10 cellular contexts compared by ENCODE assay signal in the genomic region with DNA sequence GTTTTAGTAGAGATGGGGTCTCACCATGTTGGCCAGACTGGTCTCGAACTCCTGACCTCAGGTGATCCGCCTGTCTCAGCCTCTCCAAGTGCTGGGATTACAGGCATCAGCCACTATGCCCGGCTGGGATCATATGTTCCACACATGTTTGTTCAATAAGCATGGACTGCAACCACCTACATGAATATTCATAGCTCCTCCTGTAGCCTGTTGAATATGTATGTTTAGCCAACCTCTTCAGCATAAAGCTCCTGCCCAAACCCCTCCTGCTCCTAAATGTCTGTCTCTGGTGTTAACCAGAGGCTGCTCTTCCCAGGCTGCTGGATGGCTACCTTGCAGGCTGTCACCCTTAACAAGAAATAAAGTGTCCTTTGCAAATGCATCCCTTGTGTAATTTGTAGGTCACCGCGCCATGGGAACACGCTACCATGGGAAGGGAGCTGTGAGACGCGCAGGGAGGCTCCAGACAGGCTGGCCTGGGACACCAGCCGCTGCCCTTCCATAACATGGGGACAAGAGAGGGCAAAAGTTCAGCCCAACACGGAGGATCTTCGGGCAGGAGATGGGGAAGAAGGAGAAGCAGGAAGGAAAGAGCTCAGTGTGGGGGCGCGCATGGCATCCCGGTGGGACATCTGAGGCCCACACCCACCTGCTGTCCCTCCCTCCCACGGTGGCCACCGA. TPM values are rescaled to one million over a fixed set of nuclear protein-coding genes. Genes with fewer than 3 reads are reported as not detected.
DNase-seq lines count a peak whose midpoint lies in the region; ATAC-seq and TF ChIP-seq lines count a peak whose summit lies in the region.
"Not testable (repeated sequence)": the region's sequence is repeated elsewhere in the genome, so short reads cannot be mapped to it uniquely, and the experiment has no call there.
"Had no signal": no experiment of that assay in that cellular context is flagged by ENCODE, and none has a peak within 500 bp of the region (broad histone marks: within the 10 kb centered on the region; RNA-seq: fewer than 3 reads in every experiment).

No MANE protein-coding gene starts in this region.

- H2AK5ac ChIP-seq in neuronal stem cell (ENCODE audit: low read depth, low read length), result not testable (repeated sequence)

- not testable (repeated sequence) for H3K36me3 ChIP-seq in GM23338 (ENCODE audit: insufficient read depth); iPS-15b (ENCODE audit: control insufficient read depth, insufficient read depth, low read length); neuronal stem cell (replicated peaks in 1 of 2; ENCODE audit: control insufficient read depth in 2 of 2, insufficient read depth in 2 of 2, low read length in 2 of 2); thoracic aorta
- H3K36me3 ChIP-seq in effector memory CD4-positive, alpha-beta T cell (ENCODE audit: control insufficient read depth, insufficient read depth, low read length), result peaks cover 15% of the 10 kb centered on the region

- peak overlapping the region; percentile 16 for H2BK12ac ChIP-seq in neuronal stem cell (ENCODE audit: low read length)

- peak overlapping the region; percentile 90 for H3K27ac Mint-ChIP-seq in GM23338
- H3K27ac Mint-ChIP-seq in activated T-cell treated with anti-CD3 and anti-CD28 coated beads, Interleukin-2, amount 50 U/mL, for 72 hours, result peak overlapping the region; percentile 92

- not testable (repeated sequence) for H2AFZ ChIP-seq in GM23338
- H2AFZ ChIP-seq in neuronal stem cell (ENCODE audit: low read length), result peak overlapping the region; percentile 79

- no CpG with 5 or more reads among the region's 16 CpGs for WGBS in neuronal stem cell (ENCODE audit: extremely low coverage in 2 of 2, insufficient read length in 2 of 2, insufficient replicate concordance in 1 of 2), 2 donors

- H4K8ac ChIP-seq in neuronal stem cell (ENCODE audit: low read depth, low read length), result peak overlapping the region; percentile 3

- not testable (repeated sequence) for H3K27me3 ChIP-seq in GM23338 (ENCODE audit: insufficient read depth); effector memory CD4-positive, alpha-beta T cell (replicated peaks; ENCODE audit: control insufficient read depth, insufficient read depth, low read length, poor library complexity, severe bottlenecking); iPS-15b (ENCODE audit: control insufficient read depth, insufficient read depth, low read length); neuronal stem cell (ENCODE audit: control insufficient read depth in 3 of 3, insufficient read depth in 3 of 3, low read depth in 1 of 3, low read length in 3 of 3); thoracic aorta (replicated peaks; ENCODE audit: insufficient read depth)

- H2BK15ac ChIP-seq in neuronal stem cell (ENCODE audit: low read length), result not testable (repeated sequence)

- H3K9me2 ChIP-seq in GM23338 (ENCODE audit: insufficient read depth), result not testable (repeated sequence)

- not testable (repeated sequence) for H3K9ac ChIP-seq in iPS-15b (ENCODE audit: low read depth, low read length); neuronal stem cell (ENCODE audit: low read depth, low read length, poor library complexity)

- H3K9me3 ChIP-seq in effector memory CD4-positive, alpha-beta T cell (ENCODE audit: control insufficient read depth, low read length); iPS-15b (ENCODE audit: control insufficient read depth, insufficient read depth, low read length); neuronal stem cell (replicated peaks in 1 of 2; ENCODE audit: control insufficient read depth in 2 of 2, insufficient read depth in 1 of 2, low read depth in 1 of 2, low read length in 2 of 2); thoracic aorta: not testable (repeated sequence)

- not testable (repeated sequence) for H2BK120ac ChIP-seq in neuronal stem cell (ENCODE audit: low read depth, low read length)

- peaks cover 12% of the 10 kb centered on the region; the same call in 1 of the 2 replicates for H3F3A ChIP-seq in GM23338 (replicated peaks; ENCODE audit: low read depth)

- H3K4me1 ChIP-seq in GM23338 (ENCODE audit: insufficient read depth), result peaks cover 51% of the 10 kb centered on the region
- peaks cover 33% of the 10 kb centered on the region for H3K4me1 ChIP-seq in effector memory CD4-positive, alpha-beta T cell (ENCODE audit: control insufficient read depth, insufficient read depth, low read length, poor library complexity, severe bottlenecking)
- H3K4me1 ChIP-seq in iPS-15b (ENCODE audit: control insufficient read depth, insufficient read depth, low read length), result peaks cover 19% of the 10 kb centered on the region
- H3K4me1 ChIP-seq in neuronal stem cell (ENCODE audit: control insufficient read depth in 2 of 2, insufficient read depth in 1 of 2, low read depth in 1 of 2, low read length in 2 of 2), result peaks cover 10 to 18% of the 10 kb centered on the region in 2 donors
- peaks cover 6 to 11% of the 10 kb centered on the region in 2 donors for H3K4me1 ChIP-seq in thoracic aorta (ENCODE audit: control insufficient read depth in 1 of 2, low read depth in 2 of 2)

- peaks cover 63% of the 10 kb centered on the region for H3K4me1 Mint-ChIP-seq in GM23338
- peaks cover 76% of the 10 kb centered on the region for H3K4me1 Mint-ChIP-seq in activated T-cell treated with anti-CD3 and anti-CD28 coated beads, Interleukin-2, amount 50 U/mL, for 72 hours (ENCODE audit: low read depth)

- peaks cover 17% of the 10 kb centered on the region for H3K79me2 ChIP-seq in GM23338 (replicated peaks; ENCODE audit: insufficient read depth)

- not testable (repeated sequence) for H4K20me1 ChIP-seq in GM23338 (replicated peaks; ENCODE audit: insufficient read depth)

- not testable (repeated sequence) for H3K4ac ChIP-seq in neuronal stem cell (ENCODE audit: low read length)

- H3K27me3 Mint-ChIP-seq in GM23338 (ENCODE audit: insufficient read depth, low read depth, poor library complexity), result peaks cover 22% of the 10 kb centered on the region
- H3K27me3 Mint-ChIP-seq in activated T-cell treated with anti-CD3 and anti-CD28 coated beads, Interleukin-2, amount 50 U/mL, for 72 hours (ENCODE audit: low read depth), result not testable (repeated sequence)

- H3K79me1 ChIP-seq in neuronal stem cell (ENCODE audit: low read depth, low read length), result not testable (repeated sequence)

- H3K4me3 ChIP-seq in GM23338 (peak overlapping the region; percentile 41), iPS-15b (ENCODE audit: low read depth, low read length) (peak overlapping the region; percentile 27), thoracic aorta (peak overlapping the region; percentile 69)
- H3K4me3 ChIP-seq in effector memory CD4-positive, alpha-beta T cell (ENCODE audit: insufficient read depth, low read depth, low read length, poor library complexity, severe bottlenecking); neuronal stem cell (ENCODE audit: low read length in 2 of 2): not testable (repeated sequence)

- peak; percentile 22 for DNase-seq in DMS153 (lab: John Stamatoyannopoulos, UW)
- DNase-seq in GM23338 (ENCODE audit: low spot score), result peak; percentile 51
- peak; percentile 52 for DNase-seq in NCI-H526 treated with DMSO at 0.1 percent for 48 hours (lab: John Stamatoyannopoulos, UW)
- DNase-seq in activated T-cell treated with anti-CD3 and anti-CD28 coated beads, Interleukin-2, amount 50 U/mL, for 72 hours; effector memory CD4-positive, alpha-beta T cell; neuronal stem cell (ENCODE audit: low spot score); thoracic aorta (ENCODE audit: low spot score): not testable (repeated sequence)

- peak overlapping the region; percentile 29 for H2BK5ac ChIP-seq in neuronal stem cell (ENCODE audit: low read length)

- peaks cover 28% of the 10 kb centered on the region for H3K36me3 Mint-ChIP-seq in GM23338 (ENCODE audit: low read depth)
- peaks cover 6 to 23% of the 10 kb centered on the region in 2 donors for H3K36me3 Mint-ChIP-seq in activated T-cell treated with anti-CD3 and anti-CD28 coated beads, Interleukin-2, amount 50 U/mL, for 72 hours (ENCODE audit: insufficient read depth in 2 of 2)

- H3K27ac ChIP-seq in GM23338 (ENCODE audit: low read depth), result peak overlapping the region; percentile 91
- peak overlapping the region; percentile 45 for H3K27ac ChIP-seq in effector memory CD4-positive, alpha-beta T cell (ENCODE audit: insufficient read depth, low read length, poor library complexity, severe bottlenecking)
- not testable (repeated sequence) for H3K27ac ChIP-seq in neuronal stem cell (replicated peaks; ENCODE audit: low read length)
- peak overlapping the region in 1 of 2 donors; percentile 38 for H3K27ac ChIP-seq in thoracic aorta

- not testable (repeated sequence) for H3K14ac ChIP-seq in neuronal stem cell (ENCODE audit: low read length)

- H3K9me3 Mint-ChIP-seq in GM23338; activated T-cell treated with anti-CD3 and anti-CD28 coated beads, Interleukin-2, amount 50 U/mL, for 72 hours: not testable (repeated sequence)

- peak overlapping the region; percentile 90 for H3K18ac ChIP-seq in neuronal stem cell (ENCODE audit: low read length)

- H3K4me3 Mint-ChIP-seq in GM23338, result peak overlapping the region; percentile 70
- H3K4me3 Mint-ChIP-seq in activated T-cell treated with anti-CD3 and anti-CD28 coated beads, Interleukin-2, amount 50 U/mL, for 72 hours, result peak overlapping the region; percentile 96 to 97

- H4K91ac ChIP-seq in neuronal stem cell (ENCODE audit: low read depth, low read length, poor library complexity), result not testable (repeated sequence)

- TF ChIP-seq CTCF in GM23338 (conservative IDR thresholded peaks at IDR 0.05; ENCODE audit: low read depth in 2 of 2); thoracic aorta (IDR thresholded peaks at IDR 0.05): not testable (repeated sequence)

- ATAC-seq in GM23338, result peak; percentile 6
- not testable (repeated sequence) for ATAC-seq in activated T-cell treated with anti-CD3 and anti-CD28 coated beads, Interleukin-2, amount 50 U/mL, for 72 hours (replicated peaks in 1 of 2); thoracic aorta (ENCODE audit: insufficient number of reproducible peaks, low FRiP score, low read depth)

- H3K4me2 ChIP-seq in GM23338 (peak overlapping the region; percentile 76), neuronal stem cell (ENCODE audit: insufficient read depth, low read length, poor library complexity, severe bottlenecking) (peak overlapping the region; percentile 33)

- not testable (repeated sequence) for H3K23ac ChIP-seq in neuronal stem cell (ENCODE audit: low read depth, low read length, poor library complexity)

RNA-seq across cellular contexts. Expression of gene APOBEC3D, which starts 0.8 kb away (rescaled TPM):
- total RNA-seq in GM23338 (2014; rRNA removed; shearing (Covaris generic)), result 3.4 and 4.3 TPM in 2 replicates
- polyA plus RNA-seq in GM23338 (2016; fragmentation: Nextera tagmentation; extraction: Ambion mirVana), result 6.7 and 9.4 TPM in 2 replicates
- 10 to 100 TPM; 33.9 to 43.0 TPM for total RNA-seq in activated T-cell treated with anti-CD3 and anti-CD28 coated beads, Interleukin-2, amount 50 U/mL, for 72 hours
- 1.2 TPM for polyA plus RNA-seq in neuronal stem cell (2013, experiment 1 of 2)
- polyA plus RNA-seq in neuronal stem cell (2013, experiment 2 of 2), result 1.2 TPM
- total RNA-seq in thoracic aorta, result 1 to 10 TPM; 1.4 to 1.8 TPM

RNA-seq across cellular contexts. Expression of gene APOBEC3C, which starts 6.1 kb away (rescaled TPM):
- 5.0 and 7.0 TPM in 2 replicates for total RNA-seq in GM23338 (2014; rRNA removed; shearing (Covaris generic))
- polyA plus RNA-seq in GM23338 (2016; fragmentation: Nextera tagmentation; extraction: Ambion mirVana), result 49.2 and 49.3 TPM in 2 replicates
- total RNA-seq in activated T-cell treated with anti-CD3 and anti-CD28 coated beads, Interleukin-2, amount 50 U/mL, for 72 hours, result 100 to 1,000 TPM; 143 to 147 TPM
- polyA plus RNA-seq in neuronal stem cell (2013, experiment 1 of 2), result 18.7 TPM
- polyA plus RNA-seq in neuronal stem cell (2013, experiment 2 of 2), result 20.6 TPM
- 10 to 100 TPM in 1 of 2 donors, 1 to 10 TPM in 1; 5.5 to 22.3 TPM for total RNA-seq in thoracic aorta
- total RNA-seq: frontal cortex had no signal

RNA-seq across cellular contexts. Expression of gene APOBEC3F, which starts 20.6 kb away (rescaled TPM):
- total RNA-seq in GM23338 (2014; rRNA removed; shearing (Covaris generic)), result 3.4 and 4.7 TPM in 2 replicates
- 3.4 and 3.5 TPM in 2 replicates for polyA plus RNA-seq in GM23338 (2016; fragmentation: Nextera tagmentation; extraction: Ambion mirVana)
- 10 to 100 TPM; 44.8 to 49.0 TPM for total RNA-seq in activated T-cell treated with anti-CD3 and anti-CD28 coated beads, Interleukin-2, amount 50 U/mL, for 72 hours
- 3.5 TPM for polyA plus RNA-seq in neuronal stem cell (2013, experiment 1 of 2)
- 3.9 TPM for polyA plus RNA-seq in neuronal stem cell (2013, experiment 2 of 2)
- under 1 TPM; 0.49 to 0.95 TPM for total RNA-seq in thoracic aorta

RNA-seq across cellular contexts. Expression of gene APOBEC3B, which starts 38.0 kb away (rescaled TPM):
- 5.9 and 7.0 TPM in 2 replicates for total RNA-seq in GM23338 (2014; rRNA removed; shearing (Covaris generic))
- 9.2 and 11.8 TPM in 2 replicates for polyA plus RNA-seq in GM23338 (2016; fragmentation: Nextera tagmentation; extraction: Ambion mirVana)
- total RNA-seq in activated T-cell treated with anti-CD3 and anti-CD28 coated beads, Interleukin-2, amount 50 U/mL, for 72 hours, result 10 to 100 TPM; 27.1 to 44.7 TPM
- polyA plus RNA-seq in neuronal stem cell (2013, experiment 1 of 2), result 2.9 TPM
- polyA plus RNA-seq in neuronal stem cell (2013, experiment 2 of 2), result 2.8 TPM
- total RNA-seq in thoracic aorta, result under 1 TPM in 1 of 2 donors, not detected in 1; 0.42 TPM
- total RNA-seq: frontal cortex, temporal lobe had no signal

RNA-seq across cellular contexts. Expression of gene APOBEC3G, which starts 57.0 kb away (rescaled TPM):
- 2.6 and 3.3 TPM in 2 replicates for total RNA-seq in GM23338 (2014; rRNA removed; shearing (Covaris generic))
- 1.8 and 2.1 TPM in 2 replicates for polyA plus RNA-seq in GM23338 (2016; fragmentation: Nextera tagmentation; extraction: Ambion mirVana)
- total RNA-seq in activated T-cell treated with anti-CD3 and anti-CD28 coated beads, Interleukin-2, amount 50 U/mL, for 72 hours, result 100 to 1,000 TPM in 1 of 2 donors, 10 to 100 TPM in 1; 77.8 to 115 TPM
- 1.1 TPM for polyA plus RNA-seq in neuronal stem cell (2013, experiment 1 of 2)
- 0.79 TPM for polyA plus RNA-seq in neuronal stem cell (2013, experiment 2 of 2)
- 1 to 10 TPM; 3.4 to 8.3 TPM for total RNA-seq in thoracic aorta

Comparison
In these comparisons a context has a peak if more than half of its experiments do, and no peak if none do; other contexts are left out.
1. RNA of gene APOBEC3C, which starts 6.1 kb away (total RNA-seq): 143 to 147 TPM in activated T-cell treated with anti-CD3 and anti-CD28 coated beads, Interleukin-2, amount 50 U/mL, for 72 hours; 5.5 to 22.3 TPM in thoracic aorta and 5.0 to 7.0 TPM in GM23338; every median in the first group is over 4 times any median in the second.